Comparison of ENCODE assay signal across 1 cellular context in the genomic region with DNA sequence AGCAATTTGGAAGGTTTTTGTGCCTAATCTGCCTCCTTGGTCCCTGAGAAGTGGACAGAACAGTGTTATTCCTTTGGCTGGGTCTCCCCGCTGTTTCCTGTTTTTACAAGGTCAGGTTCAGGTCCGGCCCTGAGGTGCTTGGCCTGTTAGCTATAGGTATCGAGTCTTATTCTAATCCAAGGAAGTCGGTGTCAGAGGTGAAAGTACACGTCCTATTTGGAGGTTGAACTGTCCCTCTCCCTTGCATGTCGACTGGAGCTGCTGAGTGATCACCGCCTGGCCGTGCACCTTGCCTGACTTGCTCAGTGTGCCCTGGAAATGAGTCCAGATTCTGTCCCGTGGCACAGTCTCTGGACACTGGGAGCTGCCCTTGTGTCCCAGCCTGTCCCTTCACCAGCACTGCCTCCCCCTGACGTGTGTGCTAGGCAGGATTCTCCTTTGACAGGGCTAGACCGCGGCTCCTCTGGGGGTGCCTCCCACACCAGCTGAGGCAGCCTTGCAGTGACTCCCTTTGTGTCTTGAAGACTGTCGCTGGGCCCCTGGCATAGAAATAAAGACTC.
TF ChIP-seq lines count a peak whose summit lies in the region.

No MANE protein-coding gene starts in this region.

TF ChIP-seq in IMR-90, 13 proteins besides CTCF, POLR2A, EP300 and RAD21 (continued from another document):
- TF ChIP-seq, protein P1, sequence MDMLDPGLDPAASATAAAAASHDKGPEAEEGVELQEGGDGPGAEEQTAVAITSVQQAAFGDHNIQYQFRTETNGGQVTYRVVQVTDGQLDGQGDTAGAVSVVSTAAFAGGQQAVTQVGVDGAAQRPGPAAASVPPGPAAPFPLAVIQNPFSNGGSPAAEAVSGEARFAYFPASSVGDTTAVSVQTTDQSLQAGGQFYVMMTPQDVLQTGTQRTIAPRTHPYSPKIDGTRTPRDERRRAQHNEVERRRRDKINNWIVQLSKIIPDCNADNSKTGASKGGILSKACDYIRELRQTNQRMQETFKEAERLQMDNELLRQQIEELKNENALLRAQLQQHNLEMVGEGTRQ (IDR thresholded peaks at IDR 0.05; ENCODE audit: low read depth, low read length), result no peak
- TF ChIP-seq RCOR1 (IDR thresholded peaks at IDR 0.05; ENCODE audit: insufficient replicate concordance, low read length), result no peak
TF ChIP-seq in IMR-90: peak in this region for 0.
